ENCODE assay signal across 14 cellular contexts in genomic region chr12:93438266-93439050, GRCh38. TPM values are rescaled to one million over a fixed set of nuclear protein-coding genes. Genes with fewer than 3 reads are reported as not detected.
DNase-seq lines count a peak whose midpoint lies in the region; ATAC-seq and TF ChIP-seq lines count a peak whose summit lies in the region.
"Had no signal": no experiment of that assay in that cellular context is flagged by ENCODE, and none has a peak within 500 bp of the region (broad histone marks: within the 10 kb centered on the region; RNA-seq: fewer than 3 reads in every experiment).

No MANE protein-coding gene starts in this region.

- H4K20me1 ChIP-seq in mammary epithelial cell (ENCODE audit: insufficient read depth, low read length), result peaks cover 24% of the 10 kb centered on the region

- ATAC-seq in stimulated activated naive CD8-positive, alpha-beta T cell treated with anti-CD3 and anti-CD28 coated beads, Interleukin-15, Interleukin-2, amounts not matched to agents 100 U/mL and 50 U/mL, for 24 hours, result no peak
- no peak for ATAC-seq in T-cell (replicated peaks in 1 of 4)
- no peak for ATAC-seq in HG03521 (IDR thresholded peaks at IDR 0.05; ENCODE audit: unreplicated experiment)
- ATAC-seq: left colon had no signal

- dilution Hi-C loops in mammary epithelial cell (cut with HindIII; ENCODE audit: low sequenced_read_pairs), result no loop called here

- H3K9me3 ChIP-seq in iPS-20b (ENCODE audit: insufficient read depth, low read depth, low read length) (no peaks in the 10 kb centered on the region), mammary epithelial cell (replicated peaks; ENCODE audit: insufficient read depth, low read length) (no peaks in the 10 kb centered on the region)

- H3K4me1 ChIP-seq in iPS-20b (ENCODE audit: insufficient read depth, low read length) (peaks cover 32% of the 10 kb centered on the region; the same call in 1 of the 2 replicates), mammary epithelial cell (ENCODE audit: insufficient read depth, low read length) (peaks cover 27% of the 10 kb centered on the region)

- H3K27me3 ChIP-seq in iPS-20b (ENCODE audit: insufficient read depth, low read length) (no peaks in the 10 kb centered on the region), mammary epithelial cell (ENCODE audit: insufficient read depth, low read length) (no peaks in the 10 kb centered on the region)

- H3K27ac ChIP-seq in iPS-20b (ENCODE audit: low read length), result no peak overlapping the region
- no peak overlapping the region for H3K27ac ChIP-seq in mammary epithelial cell (ENCODE audit: insufficient read depth, low read depth, low read length)

- H3K27me3 Mint-ChIP-seq in stimulated activated naive CD8-positive, alpha-beta T cell treated with anti-CD3 and anti-CD28 coated beads, Interleukin-15, Interleukin-2, amounts not matched to agents 100 ng/mL and 50 ng/mL, for 24 hours, result no peaks in the 10 kb centered on the region
- H3K27me3 Mint-ChIP-seq in T-cell, result no peaks in the 10 kb centered on the region

- H3K4me2 ChIP-seq in mammary epithelial cell (ENCODE audit: insufficient read depth, low read depth, low read length), result no peak overlapping the region

- no peak for DNase-seq in stimulated activated naive CD8-positive, alpha-beta T cell treated with anti-CD3 and anti-CD28 coated beads, Interleukin-15, Interleukin-2, amounts not matched to agents 100 U/mL and 50 U/mL, for 24 hours
- no peak for DNase-seq in T-cell
- DNase-seq in COLO829 (ENCODE audit: low spot score), result no peak
- no peak for DNase-seq in mammary epithelial cell
- no peak for DNase-seq in DMS53 treated with DMSO at 0.1 percent for 48 hours (lab: John Stamatoyannopoulos, UW; ENCODE audit: unreplicated experiment)
- DNase-seq: activated CD4-positive, alpha-beta T cell treated with anti-CD3 and anti-CD28 coated beads, Interleukin-2, amount 50 U/mL, for 4 hours; effector memory CD4-positive, alpha-beta T cell; left colon; NCI-H1436; NCI-H524; occipital lobe had no signal

- no TSS peak for BruUV-seq in mammary epithelial cell (replicated peaks; lab: Mats Ljungman, UMichigan)

- intact Hi-C loops in mammary epithelial cell (cut with micrococcal nuclease), result no loop called here

- 67% methylated on average over 3 of the region's 3 CpGs for WGBS in mammary epithelial cell (ENCODE audit: low coverage, missing lambda C conversion rate)

- no peak overlapping the region for H3K9ac ChIP-seq in iPS-20b (ENCODE audit: low read depth, low read length)
- H3K9ac ChIP-seq in mammary epithelial cell (ENCODE audit: insufficient read depth, low read length), result no peak overlapping the region

- CTCF ChIA-PET in T-cell (lab: Charles Lee), result interaction anchor here (0.6 to 6.6 kb wide), 8 partner anchors 9 to 1177 kb away, joined by 3 to 53 read pairs (median 4); no protein-coding TSS in a partner anchor
- CTCF ChIA-PET in mammary epithelial cell (lab: Charles Lee; ENCODE audit: low non-redundant PET), result interaction anchor here (0.5 kb wide), 1 partner anchor 30 kb away, joined by 3 read pairs; no protein-coding TSS in a partner anchor

- H3K36me3 ChIP-seq in iPS-20b (ENCODE audit: insufficient read depth, low read depth, low read length) (no peaks in the 10 kb centered on the region), mammary epithelial cell (ENCODE audit: insufficient read depth, low read length) (no peaks in the 10 kb centered on the region)

- in situ Hi-C loops in mammary epithelial cell (cut with MboI; ENCODE audit: low sequenced_read_pairs in 2 of 2), result no loop called here

- H3K27ac Mint-ChIP-seq in stimulated activated naive CD8-positive, alpha-beta T cell treated with anti-CD3 and anti-CD28 coated beads, Interleukin-15, Interleukin-2, amounts not matched to agents 100 ng/mL and 50 ng/mL, for 24 hours, result peak overlapping the region; percentile 22
- peak overlapping the region; percentile 71 to 73 for H3K27ac Mint-ChIP-seq in T-cell

- peaks cover 84% of the 10 kb centered on the region for H3K4me1 Mint-ChIP-seq in stimulated activated naive CD8-positive, alpha-beta T cell treated with anti-CD3 and anti-CD28 coated beads, Interleukin-15, Interleukin-2, amounts not matched to agents 100 ng/mL and 50 ng/mL, for 24 hours (ENCODE audit: low read depth)
- peaks cover 80 to 85% (median 81%) of the 10 kb centered on the region in 3 donors for H3K4me1 Mint-ChIP-seq in T-cell

- H3K4me3 ChIP-seq in iPS-20b (ENCODE audit: low read length) (0 out of 2 replicates have a peak overlapping the region, but pooled peaks have one; percentile 99), mammary epithelial cell (replicated peaks in 1 of 3; ENCODE audit: insufficient read depth in 1 of 3, low read depth in 2 of 3, low read length in 3 of 3) (no peak overlapping the region)

- no peaks in the 10 kb centered on the region for H3K9me3 Mint-ChIP-seq in stimulated activated naive CD8-positive, alpha-beta T cell treated with anti-CD3 and anti-CD28 coated beads, Interleukin-15, Interleukin-2, amounts not matched to agents 100 ng/mL and 50 ng/mL, for 24 hours
- no peaks in the 10 kb centered on the region for H3K9me3 Mint-ChIP-seq in T-cell

- peaks cover 17% of the 10 kb centered on the region for H3K36me3 Mint-ChIP-seq in stimulated activated naive CD8-positive, alpha-beta T cell treated with anti-CD3 and anti-CD28 coated beads, Interleukin-15, Interleukin-2, amounts not matched to agents 100 ng/mL and 50 ng/mL, for 24 hours (ENCODE audit: low read depth)
- no peaks in the 10 kb centered on the region for H3K36me3 Mint-ChIP-seq in T-cell

- H3K4me3 Mint-ChIP-seq in stimulated activated naive CD8-positive, alpha-beta T cell treated with anti-CD3 and anti-CD28 coated beads, Interleukin-15, Interleukin-2, amounts not matched to agents 100 ng/mL and 50 ng/mL, for 24 hours, result peak overlapping the region; percentile 87
- H3K4me3 Mint-ChIP-seq in T-cell, result peak overlapping the region; percentile 63 to 95 (median 68)

- POLR2A ChIA-PET in T-cell (lab: Charles Lee), result interaction anchor here (0.6 to 1.2 kb wide), 6 partner anchors 9 to 1997 kb away, joined by 3 to 4 read pairs (median 3); partner anchors contain the start of gene EEA1 (in 1 of the 2)

- H2AFZ ChIP-seq in mammary epithelial cell (ENCODE audit: low read depth, low read length), result no peak overlapping the region

- TF ChIP-seq CTCF in mammary epithelial cell (conservative IDR thresholded peaks at IDR 0.05 in 1 of 2, IDR thresholded peaks at IDR 0.05 in 1 of 2; ENCODE audit: extremely low read depth in 1 of 2, insufficient read depth in 1 of 2, low read depth in 1 of 2, low read length in 2 of 2), result no peak

- H3K79me2 ChIP-seq in mammary epithelial cell (ENCODE audit: insufficient read depth, low read length), result peaks cover 83% of the 10 kb centered on the region

RNA-seq across cellular contexts. Expression of gene UBE2N, which starts 3.3 kb away (rescaled TPM):
- total RNA-seq in T-cell (10 to 100 TPM; 66.3 to 81.7 (median 79.2) TPM), mammary epithelial cell (100 to 1,000 TPM in 1 of 2 donors, 10 to 100 TPM in 1; 65.5 to 137 TPM)
- 146 TPM for polyA plus RNA-seq in mammary epithelial cell
- polyA minus RNA-seq in mammary epithelial cell, result 87.5 TPM

RNA-seq across cellular contexts. Expression of gene MRPL42, which starts 28.9 kb away (rescaled TPM):
- 10 to 100 TPM; 35.1 to 46.7 (median 40.4) TPM for total RNA-seq in T-cell
- total RNA-seq in mammary epithelial cell, result 10 to 100 TPM; 45.7 to 58.5 TPM
- 45.1 TPM for polyA plus RNA-seq in mammary epithelial cell
- 43.4 TPM for polyA minus RNA-seq in mammary epithelial cell
